15 cellular contexts compared by ENCODE assay signal in genomic region chr1:16630661-16631247, GRCh38. TPM values are rescaled to one million over a fixed set of nuclear protein-coding genes. Genes with fewer than 3 reads are reported as not detected.
DNase-seq lines count a peak whose midpoint lies in the region; ATAC-seq, FAIRE-seq and TF ChIP-seq lines count a peak whose summit lies in the region.
"Had no signal": no experiment of that assay in that cellular context is flagged by ENCODE, and none has a peak within 500 bp of the region (broad histone marks: within the 10 kb centered on the region; RNA-seq: fewer than 3 reads in every experiment).

No MANE protein-coding gene starts in this region.

- ATAC-seq in HG02678 (IDR thresholded peaks at IDR 0.05; ENCODE audit: unreplicated experiment), result no peak
- ATAC-seq: gastrocnemius medialis had no signal

- H4K8ac ChIP-seq in H9 (replicated peaks; ENCODE audit: insufficient read length, low read depth, low read length) (no peak overlapping the region), neuronal stem cell (ENCODE audit: low read depth, low read length) (peak overlapping the region; percentile 24)

- H3K79me1 ChIP-seq in H9 (ENCODE audit: insufficient read depth, low read depth, low read length, poor library complexity, severe bottlenecking) (no peaks in the 10 kb centered on the region), neuronal stem cell (ENCODE audit: low read depth, low read length) (peaks cover 14% of the 10 kb centered on the region)

- H3K27me3 ChIP-seq in H9 (ENCODE audit: insufficient read depth, low read length), result no peaks in the 10 kb centered on the region
- H3K27me3 ChIP-seq in neuronal stem cell (ENCODE audit: control insufficient read depth in 3 of 3, insufficient read depth in 3 of 3, low read depth in 1 of 3, low read length in 3 of 3), result peaks cover 0 to 3% (median 0%) of the 10 kb centered on the region in 3 experiments
- H3K27me3 ChIP-seq: BE2C, gastrocnemius medialis had no signal

- no peak overlapping the region for H4K5ac ChIP-seq in H9 (ENCODE audit: insufficient read length, low read depth, low read length)

- H3K18ac ChIP-seq in H9 (ENCODE audit: insufficient read length, low read depth, low read length) (no peak overlapping the region), neuronal stem cell (ENCODE audit: low read length) (peak overlapping the region; percentile 70)

- H2AK5ac ChIP-seq in H9 (ENCODE audit: insufficient read length, low read length) (no peak overlapping the region), neuronal stem cell (ENCODE audit: low read depth, low read length) (peak overlapping the region; percentile 72)

- H3K56ac ChIP-seq in H9 (ENCODE audit: insufficient read length, low read depth, low read length), result no peak overlapping the region

- H3T11ph ChIP-seq in H9 (ENCODE audit: low read length), result no peak overlapping the region

- no peak overlapping the region for H3K4me3 Mint-ChIP-seq in H9

- H3K4me1 Mint-ChIP-seq in H9, result no peaks in the 10 kb centered on the region; a peak in 1 of 4 replicates

- H4K20me1 ChIP-seq in H9 (ENCODE audit: control insufficient read depth, insufficient read depth, insufficient read length), result no peaks in the 10 kb centered on the region

- H2BK12ac ChIP-seq in H9 (ENCODE audit: insufficient read length, low read depth, low read length) (no peak overlapping the region), neuronal stem cell (ENCODE audit: low read length) (peak overlapping the region; percentile 91)

- no peak overlapping the region for H3K9ac ChIP-seq in H9 (ENCODE audit: extremely low read depth, insufficient read length, low read length)
- peak overlapping the region; percentile 87 for H3K9ac ChIP-seq in neuronal stem cell (ENCODE audit: low read depth, low read length, poor library complexity)

- no peak overlapping the region for H2BK5ac ChIP-seq in H9 (ENCODE audit: insufficient read length, low read length)
- H2BK5ac ChIP-seq in neuronal stem cell (ENCODE audit: low read length), result peak overlapping the region; percentile 91

- no peak overlapping the region for H3K14ac ChIP-seq in H9 (ENCODE audit: insufficient read depth, low read length)
- peak overlapping the region; percentile 22 for H3K14ac ChIP-seq in neuronal stem cell (ENCODE audit: low read length)

- H3K4ac ChIP-seq in H9 (ENCODE audit: low read depth, low read length) (no peak overlapping the region), neuronal stem cell (ENCODE audit: low read length) (peak overlapping the region; percentile 94)

- no peak for FAIRE-seq in frontal cortex (lab: Jason Lieb, UNC)
- FAIRE-seq in urothelium cell line (lab: Jason Lieb, UNC), result no peak

- H3K9me3 ChIP-seq in H9 (ENCODE audit: control insufficient read depth, low read depth, low read length) (no peaks in the 10 kb centered on the region), neuronal stem cell (replicated peaks in 1 of 2; ENCODE audit: control insufficient read depth in 2 of 2, insufficient read depth in 1 of 2, low read depth in 1 of 2, low read length in 2 of 2) (no peaks in the 10 kb centered on the region)
- H3K9me3 ChIP-seq: BE2C, gastrocnemius medialis had no signal

- TF ChIP-seq CTCF in H9 (conservative IDR thresholded peaks at IDR 0.05), result no peak

- H3K23me2 ChIP-seq in H9 (ENCODE audit: insufficient read length, low read depth, low read length, poor library complexity, severe bottlenecking), result no peaks in the 10 kb centered on the region

- H3K23ac ChIP-seq in H9 (ENCODE audit: insufficient read length, low read depth, low read length), result no peak overlapping the region
- H3K23ac ChIP-seq in neuronal stem cell (ENCODE audit: low read depth, low read length, poor library complexity), result peak overlapping the region; percentile 61

- H2AFZ ChIP-seq in H9 (ENCODE audit: low read length) (no peak overlapping the region), neuronal stem cell (ENCODE audit: low read length) (no peak overlapping the region)

- no peak overlapping the region for H2BK20ac ChIP-seq in H9 (ENCODE audit: low read depth, low read length, poor library complexity, severe bottlenecking)

- H3K36me3 Mint-ChIP-seq in H9 (ENCODE audit: insufficient read depth in 1 of 3, low read depth in 3 of 3), result peaks cover 42 to 82% (median 79%) of the 10 kb centered on the region in 3 experiments

- H2BK120ac ChIP-seq in H9 (ENCODE audit: low read depth, low read length, poor library complexity, severe bottlenecking) (no peak overlapping the region), neuronal stem cell (ENCODE audit: low read depth, low read length) (peak overlapping the region; percentile 81)

- no peaks in the 10 kb centered on the region; a peak in 1 of 5 replicates for H3K9me3 Mint-ChIP-seq in H9

- peak overlapping the region; percentile 36 to 66 (median 45); a peak in 5 of 7 replicates for H3K27ac Mint-ChIP-seq in H9

- H3K4me3 ChIP-seq in neuronal stem cell (ENCODE audit: low read length in 2 of 2), result no peak overlapping the region
- H3K4me3 ChIP-seq: gastrocnemius medialis had no signal

- H3K4me2 ChIP-seq in H9 (ENCODE audit: insufficient read depth, insufficient read length, low read length) (no peak overlapping the region), neuronal stem cell (ENCODE audit: insufficient read depth, low read length, poor library complexity, severe bottlenecking) (no peak overlapping the region)

- peaks cover 58 to 84% of the 10 kb centered on the region in 2 donors for H3K36me3 ChIP-seq in neuronal stem cell (replicated peaks in 1 of 2; ENCODE audit: control insufficient read depth in 2 of 2, insufficient read depth in 2 of 2, low read length in 2 of 2)

- peak; percentile 20 for DNase-seq in AG08396 (ENCODE audit: low spot score)
- DNase-seq in H9, result peak; percentile 52
- peak; percentile 36 to 48 for DNase-seq in frontal cortex (ENCODE audit: low spot score in 2 of 2)
- DNase-seq in neuronal stem cell (ENCODE audit: low spot score), result no peak
- no peak for DNase-seq in urothelium cell line (ENCODE audit: low spot score)
- DNase-seq in MV-4-11 (lab: John Stamatoyannopoulos, UW), result no peak
- no peak for DNase-seq in mucosa of gallbladder (ENCODE audit: low spot score)
- DNase-seq: BE2C; Kasumi-1; kidney glomerular epithelial cell; NCI-H2107; stimulated activated naive CD4-positive, alpha-beta T cell; SW 1271 had no signal

- H3K27ac ChIP-seq in H9 (ENCODE audit: insufficient read length, low read depth, low read length) (no peak overlapping the region), neuronal stem cell (replicated peaks; ENCODE audit: low read length) (peak overlapping the region; percentile 13)
- H3K27ac ChIP-seq: gastrocnemius medialis had no signal

- no peak overlapping the region for H4K91ac ChIP-seq in H9 (ENCODE audit: insufficient read length, low read depth, low read length)
- H4K91ac ChIP-seq in neuronal stem cell (ENCODE audit: low read depth, low read length, poor library complexity), result peak overlapping the region; percentile 56

- H3K79me2 ChIP-seq in H9 (ENCODE audit: insufficient read depth, low read length), result no peaks in the 10 kb centered on the region

- no peaks in the 10 kb centered on the region for H3K27me3 Mint-ChIP-seq in H9 (ENCODE audit: low read depth)

- H3K4me1 ChIP-seq in H9 (ENCODE audit: insufficient read depth, low read length) (no peaks in the 10 kb centered on the region), neuronal stem cell (ENCODE audit: control insufficient read depth in 2 of 2, insufficient read depth in 1 of 2, low read depth in 1 of 2, low read length in 2 of 2) (no peaks in the 10 kb centered on the region)
- H3K4me1 ChIP-seq: BE2C had no signal

- no CpG with 5 or more reads among the region's 36 CpGs for WGBS in H9 (ENCODE audit: extremely low coverage, insufficient read length, low lambda C conversion rate)
- no CpG with 5 or more reads among the region's 36 CpGs for WGBS in neuronal stem cell (ENCODE audit: extremely low coverage in 2 of 2, insufficient read length in 2 of 2, insufficient replicate concordance in 1 of 2), 2 donors

- no peak overlapping the region for H2BK15ac ChIP-seq in H9 (ENCODE audit: low read depth, low read length)
- peak overlapping the region; percentile 31 for H2BK15ac ChIP-seq in neuronal stem cell (ENCODE audit: low read length)

RNA-seq across cellular contexts. Expression of gene NBPF1, which starts 17.4 kb away (rescaled TPM):
- total RNA-seq in H9 (2021) (27.7 and 29.3 TPM in 2 replicates), frontal cortex (67.3 TPM), mucosa of gallbladder (64.2 TPM)
- polyA plus RNA-seq in neuronal stem cell (2013, experiment 1 of 2), result 19.8 TPM
- polyA plus RNA-seq in neuronal stem cell (2013, experiment 2 of 2), result 20.3 TPM

RNA-seq across cellular contexts. Expression of gene RNU1-3, which starts 36.0 kb away (rescaled TPM):
- 1,874 and 2,051 TPM in 2 replicates for total RNA-seq in H9 (2021)
- under 0.01 TPM for total RNA-seq in frontal cortex
- 14.3 TPM for polyA plus RNA-seq in neuronal stem cell (2013, experiment 1 of 2)
- 15.9 TPM for polyA plus RNA-seq in neuronal stem cell (2013, experiment 2 of 2)
- total RNA-seq in mucosa of gallbladder, result 1,358 TPM

Comparison
In these comparisons a context has a peak if more than half of its experiments do, and no peak if none do; other contexts are left out.
1. DNase-seq: peak in AG08396 (single experiment), H9 (single experiment) and frontal cortex (2 of 2); none in neuronal stem cell (single experiment), urothelium cell line (single experiment), MV-4-11 (single experiment) and mucosa of gallbladder (single experiment).
2. RNA of gene RNU1-3, which starts 36.0 kb away (total RNA-seq): 1,874 to 2,051 TPM in H9 and 1,358 TPM in mucosa of gallbladder (single experiment); under 0.01 TPM in frontal cortex (single experiment); every median in the first group is over 1,000 times any median in the second.